In genomic region chr3:11642455-11643162, GRCh38 we compare ENCODE assay signal across 1 cellular context.
TF ChIP-seq lines count a peak whose summit lies in the region.

No MANE protein-coding gene starts in this region.

TF ChIP-seq in SK-N-SH treated with all-trans-retinoic acid at 6 μM for 48 hours, 23 proteins besides CTCF, POLR2A, EP300 and RAD21 (continued from another document):
- TF ChIP-seq POU6F1 (CRISPR knock-in tag; IDR thresholded peaks at IDR 0.05; ENCODE audit: borderline replicate concordance, low read depth) (no peak), ISL1 (CRISPR knock-in tag; IDR thresholded peaks at IDR 0.05) (no peak), ARNTL (CRISPR knock-in tag; IDR thresholded peaks at IDR 0.05; ENCODE audit: borderline replicate concordance, low read depth) (no peak)
